Comparison of ENCODE assay signal across 17 cellular contexts in the genomic region with DNA sequence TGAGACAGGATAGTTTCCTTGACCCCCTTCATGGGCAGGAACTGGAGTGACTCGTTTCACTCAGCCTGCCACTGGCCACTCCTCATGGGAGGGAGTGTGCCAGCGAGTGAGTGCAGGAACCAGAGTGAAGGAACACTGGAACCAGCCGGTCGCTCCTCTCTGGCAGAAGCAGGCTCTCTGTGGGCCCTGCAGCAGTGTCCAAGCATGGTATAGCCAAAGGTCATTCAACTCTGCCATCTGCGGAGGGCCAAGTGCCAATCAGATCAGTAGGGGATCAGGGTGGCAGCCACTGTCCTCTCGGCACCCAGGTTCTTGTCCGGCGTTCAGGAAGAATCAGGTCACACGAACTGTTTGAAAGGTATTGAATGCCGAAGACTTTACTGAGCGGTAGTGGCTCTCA.
"Had no signal": no experiment of that assay in that cellular context is flagged by ENCODE, and none has a peak within 500 bp of the region (broad histone marks: within the 10 kb centered on the region; RNA-seq: fewer than 3 reads in every experiment).

No MANE protein-coding gene starts in this region.

- H3K36me3 ChIP-seq: colonic mucosa, esophagus squamous epithelium, gastroesophageal sphincter, tibial nerve had no signal

- H3K27ac Mint-ChIP-seq: immature natural killer cell; naive thymus-derived CD8-positive, alpha-beta T cell; stimulated activated naive B cell treated with anti-CD40 and anti-IgM and Interleukin-4, amounts not matched to agents 10 μg/mL and 1 μg/mL and 100 μg/mL, for 72 hours; stimulated activated naive CD8-positive, alpha-beta T cell treated with anti-CD3 and anti-CD28 coated beads, Interleukin-15, amount 100 ng/mL, for 72 hours had no signal

- DNase-seq: colonic mucosa; dermis blood vessel endothelial cell; esophagus squamous epithelium; foreskin fibroblast; glutamatergic neuron; immature natural killer cell; left cardiac atrium; mucosa of descending colon; naive thymus-derived CD8-positive, alpha-beta T cell; stimulated activated CD4-positive, alpha-beta T cell treated with anti-CD3 and anti-CD28 coated beads, Interleukin-2, amount 100 ng/mL, for 24 hours; stimulated activated CD4-positive, alpha-beta T cell treated with anti-CD3 and anti-CD28 coated beads, Interleukin-4, amount 100 ng/mL, for 4 hours; stimulated activated naive B cell treated with anti-CD40 and anti-IgM and Interleukin-4, amounts not matched to agents 10 μg/mL and 1 μg/mL and 100 μg/mL, for 72 hours; stimulated activated naive CD8-positive, alpha-beta T cell treated with anti-CD3 and anti-CD28 coated beads, Interleukin-15, amount 100 ng/mL, for 72 hours; testis had no signal

- H3K4me3 Mint-ChIP-seq: immature natural killer cell; naive thymus-derived CD8-positive, alpha-beta T cell; stimulated activated naive B cell treated with anti-CD40 and anti-IgM and Interleukin-4, amounts not matched to agents 10 μg/mL and 1 μg/mL and 100 μg/mL, for 72 hours; stimulated activated naive CD8-positive, alpha-beta T cell treated with anti-CD3 and anti-CD28 coated beads, Interleukin-15, amount 100 ng/mL, for 72 hours had no signal

- H3K4me1 ChIP-seq: colonic mucosa, esophagus squamous epithelium, testis, tibial nerve had no signal

- H3K27me3 Mint-ChIP-seq: stimulated activated naive B cell treated with anti-CD40 and anti-IgM and Interleukin-4, amounts not matched to agents 10 μg/mL and 1 μg/mL and 100 μg/mL, for 72 hours had no signal

- H3K9me3 Mint-ChIP-seq: immature natural killer cell; naive thymus-derived CD8-positive, alpha-beta T cell; stimulated activated naive B cell treated with anti-CD40 and anti-IgM and Interleukin-4, amounts not matched to agents 10 μg/mL and 1 μg/mL and 100 μg/mL, for 72 hours; stimulated activated naive CD8-positive, alpha-beta T cell treated with anti-CD3 and anti-CD28 coated beads, Interleukin-15, amount 100 ng/mL, for 72 hours had no signal

- H3K9me3 ChIP-seq: colonic mucosa, esophagus squamous epithelium, gastroesophageal sphincter, mucosa of descending colon, testis, tibial nerve had no signal

- H3K27ac ChIP-seq: colonic mucosa, esophagus squamous epithelium, testis, tibial nerve had no signal

- H3K36me3 Mint-ChIP-seq: immature natural killer cell; naive thymus-derived CD8-positive, alpha-beta T cell; stimulated activated naive B cell treated with anti-CD40 and anti-IgM and Interleukin-4, amounts not matched to agents 10 μg/mL and 1 μg/mL and 100 μg/mL, for 72 hours had no signal

- H3K27me3 ChIP-seq: colonic mucosa, esophagus squamous epithelium, gastroesophageal sphincter, testis, tibial nerve had no signal

- H3K4me1 Mint-ChIP-seq: immature natural killer cell; stimulated activated naive B cell treated with anti-CD40 and anti-IgM and Interleukin-4, amounts not matched to agents 10 μg/mL and 1 μg/mL and 100 μg/mL, for 72 hours had no signal

- H3K4me3 ChIP-seq: colonic mucosa, esophagus squamous epithelium, gastroesophageal sphincter, mucosa of descending colon, testis, tibial nerve had no signal

- ATAC-seq: gastroesophageal sphincter; mucosa of descending colon; naive thymus-derived CD8-positive, alpha-beta T cell; sciatic nerve; stimulated activated naive B cell treated with anti-CD40 and anti-IgM and Interleukin-4, amounts not matched to agents 10 μg/mL and 1 μg/mL and 100 μg/mL, for 72 hours; stimulated activated naive CD8-positive, alpha-beta T cell treated with anti-CD3 and anti-CD28 coated beads, Interleukin-15, amount 100 ng/mL, for 72 hours had no signal
